Comparison of ENCODE assay signal across 27 cellular contexts in the genomic region with DNA sequence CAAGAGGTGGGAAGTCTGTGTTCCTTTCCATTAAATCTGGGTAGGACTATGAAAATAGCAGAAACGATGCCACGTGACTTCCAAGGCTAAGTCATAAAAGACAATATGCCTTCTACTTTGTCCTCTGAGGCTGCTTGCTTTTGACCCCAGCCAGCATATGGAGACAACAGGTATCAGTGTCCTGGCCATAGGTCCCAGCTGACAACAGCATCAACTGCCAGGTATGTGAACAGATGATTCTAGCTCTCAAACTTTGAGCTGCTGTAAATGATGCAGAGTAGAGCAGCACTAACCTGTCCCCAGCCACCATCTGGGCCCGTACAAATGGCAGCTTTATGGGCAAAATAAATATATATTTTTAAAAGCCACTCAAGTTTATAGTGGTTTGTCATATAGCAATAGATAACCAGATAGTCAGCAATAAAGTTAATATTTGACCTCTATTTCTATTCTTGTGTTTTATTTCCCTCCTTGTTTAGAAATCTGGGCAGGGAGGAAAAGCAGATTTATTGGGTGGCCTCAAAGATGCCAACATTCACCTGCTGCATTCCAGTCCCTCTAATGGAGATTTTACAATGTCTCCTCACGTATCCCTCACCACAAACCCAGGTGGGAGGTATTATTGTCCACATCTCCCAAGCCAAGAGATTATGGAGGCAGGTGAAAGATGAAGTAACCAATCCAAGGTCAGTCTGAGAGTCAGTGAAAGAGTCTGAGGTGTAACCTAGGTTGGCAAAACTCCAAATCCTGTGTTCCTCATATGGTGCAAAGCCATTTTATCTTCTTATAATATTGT.
DNase-seq lines count a peak whose midpoint lies in the region; ATAC-seq, FAIRE-seq and TF ChIP-seq lines count a peak whose summit lies in the region.
"Had no signal": no experiment of that assay in that cellular context is flagged by ENCODE, and none has a peak within 500 bp of the region (broad histone marks: within the 10 kb centered on the region; RNA-seq: fewer than 3 reads in every experiment).

No MANE protein-coding gene starts in this region.

- H3K4me1 ChIP-seq in colonic mucosa (no peaks in the 10 kb centered on the region), mucosa of descending colon (ENCODE audit: low read depth) (no peaks in the 10 kb centered on the region), small intestine (ENCODE audit: control insufficient read depth in 2 of 2, insufficient read depth in 1 of 2, low read depth in 1 of 2, low read length in 1 of 2) (peaks cover 0 to 2% of the 10 kb centered on the region in 2 donors), vagina (no peaks in the 10 kb centered on the region)
- H3K4me1 ChIP-seq: A549 had no signal

- no peaks in the 10 kb centered on the region for H3K9me3 ChIP-seq in colonic mucosa
- no peaks in the 10 kb centered on the region for H3K9me3 ChIP-seq in mucosa of descending colon
- no peaks in the 10 kb centered on the region for H3K9me3 ChIP-seq in small intestine (ENCODE audit: control insufficient read depth, low read depth)
- no peaks in the 10 kb centered on the region for H3K9me3 ChIP-seq in vagina
- H3K9me3 ChIP-seq: A549; BLaER1 treated with 17β-estradiol and CSF1 and Interleukin-3, amounts not matched to agents 10 nM and 100 nM had no signal

- H3K4me3 ChIP-seq in colonic mucosa: no peak overlapping the region
- H3K4me3 ChIP-seq in mucosa of descending colon: no peak overlapping the region
- H3K4me3 ChIP-seq in small intestine (ENCODE audit: low read depth in 1 of 2, low read length in 2 of 2): no peak overlapping the region
- H3K4me3 ChIP-seq in vagina: no peak overlapping the region
- H3K4me3 ChIP-seq: A549; BLaER1 treated with 17β-estradiol and CSF1 and Interleukin-3, amounts not matched to agents 10 nM and 100 nM; GM12878 had no signal

- H3K36me3 ChIP-seq in colonic mucosa: no peaks in the 10 kb centered on the region
- H3K36me3 ChIP-seq in mucosa of descending colon (ENCODE audit: low read depth): no peaks in the 10 kb centered on the region
- H3K36me3 ChIP-seq in small intestine (ENCODE audit: control insufficient read depth in 2 of 2, insufficient read depth in 2 of 2, low read length in 2 of 2): no peaks in the 10 kb centered on the region
- no peaks in the 10 kb centered on the region for H3K36me3 ChIP-seq in vagina
- H3K36me3 ChIP-seq: BLaER1 treated with 17β-estradiol and CSF1 and Interleukin-3, amounts not matched to agents 10 nM and 100 nM had no signal

- no peak overlapping the region for H3K27ac Mint-ChIP-seq in activated CD4-positive, alpha-beta T cell treated with anti-CD3 and anti-CD28 coated beads, Interleukin-2, amount 10 ng/mL, durations not matched to agents 7 days and 5 days
- H3K27ac Mint-ChIP-seq: B cell; CD4-positive, alpha-beta T cell; CD8-positive, alpha-beta T cell had no signal

- TF ChIP-seq CTCF in colonic mucosa (IDR thresholded peaks at IDR 0.05) (no peak), mucosa of descending colon (IDR thresholded peaks at IDR 0.05) (no peak), vagina (IDR thresholded peaks at IDR 0.05) (no peak)

- POLR2A ChIA-PET in activated CD4-positive, alpha-beta T cell treated with anti-CD3 and anti-CD28 coated beads, Interleukin-2, amount 10 ng/mL, durations not matched to agents 7 days and 5 days (lab: Charles Lee): no interaction called here

- intact Hi-C loops in colonic mucosa (cut with DNase I) (no loop called here), mucosa of descending colon (cut with DNase I, micrococcal nuclease) (no loop called here), vagina (cut with DNase I) (loop anchor here (10.0 kb wide), 1 partner anchor 65 kb away; no protein-coding TSS in a partner anchor)

- DNase-seq in LoVo (ENCODE audit: low spot score) (peak; percentile 47), colonic mucosa (peak; percentile 28), mucosa of descending colon (peak in 1 of 3 donors; percentile 24), small intestine (peak; percentile 70), vagina (ENCODE audit: extremely low spot score in 2 of 2) (no peak), RKO (ENCODE audit: low spot score) (no peak), NCI-H1930 (lab: John Stamatoyannopoulos, UW) (no peak)
- DNase-seq in activated CD4-positive, alpha-beta T cell treated with anti-CD3 and anti-CD28 coated beads, Interleukin-2, amount 10 ng/mL, durations not matched to agents 7 days and 5 days: no peak
- DNase-seq: AML-193; CD4-positive, alpha-beta T cell; CD8-positive, alpha-beta T cell; COR-L47; DMS 273 treated with DMSO at 0.1 percent for 48 hours; DMS153; DMS53; DMS79; DND-41; EL; GDM1 had no signal

- H3K27me3 ChIP-seq in colonic mucosa (no peaks in the 10 kb centered on the region), small intestine (ENCODE audit: control insufficient read depth in 2 of 2, insufficient read depth in 2 of 2, low read length in 2 of 2) (no peaks in the 10 kb centered on the region), vagina (no peaks in the 10 kb centered on the region)
- H3K27me3 ChIP-seq: BLaER1 treated with 17β-estradiol and CSF1 and Interleukin-3, amounts not matched to agents 10 nM and 100 nM had no signal

- no peak for TF ChIP-seq POLR2A in vagina (IDR thresholded peaks at IDR 0.05)

- peaks cover 4% of the 10 kb centered on the region for H3K9me3 Mint-ChIP-seq in activated CD4-positive, alpha-beta T cell treated with anti-CD3 and anti-CD28 coated beads, Interleukin-2, amount 10 ng/mL, durations not matched to agents 7 days and 5 days
- H3K9me3 Mint-ChIP-seq: CD4-positive, alpha-beta T cell; CD8-positive, alpha-beta T cell had no signal

- FAIRE-seq in small intestine (lab: Jason Lieb, UNC): no peak
- FAIRE-seq: A549, GM12878, GM12892, GM18507 had no signal

- H3K27ac ChIP-seq in colonic mucosa (peak overlapping the region; percentile 44), small intestine (ENCODE audit: low read depth in 1 of 2, low read length in 1 of 2) (peak overlapping the region in 1 of 2 donors; percentile 54), vagina (no peak overlapping the region)
- H3K27ac ChIP-seq: 22Rv1; A549; BLaER1 treated with 17β-estradiol and CSF1 and Interleukin-3, amounts not matched to agents 10 nM and 100 nM; C4-2B had no signal

- 24 to 57% (median 36%) methylated on average over 4 of the region's 4 CpGs for whole genome bisulfite sequencing in small intestine, 3 donors

- no peaks in the 10 kb centered on the region for H3K4me1 Mint-ChIP-seq in activated CD4-positive, alpha-beta T cell treated with anti-CD3 and anti-CD28 coated beads, Interleukin-2, amount 10 ng/mL, durations not matched to agents 7 days and 5 days
- H3K4me1 Mint-ChIP-seq: B cell had no signal

- no peaks in the 10 kb centered on the region for H3K36me3 Mint-ChIP-seq in activated CD4-positive, alpha-beta T cell treated with anti-CD3 and anti-CD28 coated beads, Interleukin-2, amount 10 ng/mL, durations not matched to agents 7 days and 5 days (ENCODE audit: low read depth)
- H3K36me3 Mint-ChIP-seq: CD8-positive, alpha-beta T cell had no signal

- CTCF ChIA-PET in activated CD4-positive, alpha-beta T cell treated with anti-CD3 and anti-CD28 coated beads, Interleukin-2, amount 10 ng/mL, durations not matched to agents 7 days and 5 days (lab: Charles Lee): no interaction called here

- H3K9ac ChIP-seq in colonic mucosa (ENCODE audit: low read depth in 2 of 2, low read length in 2 of 2): no peak overlapping the region
- H3K9ac ChIP-seq: BLaER1 treated with 17β-estradiol and CSF1 and Interleukin-3, amounts not matched to agents 10 nM and 100 nM had no signal

- no peak overlapping the region for H3K4me3 Mint-ChIP-seq in activated CD4-positive, alpha-beta T cell treated with anti-CD3 and anti-CD28 coated beads, Interleukin-2, amount 10 ng/mL, durations not matched to agents 7 days and 5 days
- H3K4me3 Mint-ChIP-seq: B cell; CD4-positive, alpha-beta T cell; CD8-positive, alpha-beta T cell had no signal

- ATAC-seq in mucosa of descending colon: peak; percentile 83
- ATAC-seq: A549; CD8-positive, alpha-beta T cell; GM12878 had no signal

- H3K27me3 Mint-ChIP-seq in activated CD4-positive, alpha-beta T cell treated with anti-CD3 and anti-CD28 coated beads, Interleukin-2, amount 10 ng/mL, durations not matched to agents 7 days and 5 days: no peaks in the 10 kb centered on the region
- H3K27me3 Mint-ChIP-seq: CD4-positive, alpha-beta T cell had no signal

Comparison
In these comparisons a context has a peak if more than half of its experiments do, and no peak if none do; other contexts are left out.
1. DNase-seq: peak in LoVo (single experiment), colonic mucosa (single experiment) and small intestine (single experiment); none in vagina (0 of 2), activated CD4-positive, alpha-beta T cell treated with anti-CD3 and anti-CD28 coated beads, Interleukin-2, amount 10 ng/mL, durations not matched to agents 7 days and 5 days (single experiment), RKO (single experiment) and NCI-H1930 (0 of 2).